ENCODE assay signal across 14 cellular contexts in genomic region chr1:25590096-25590824, GRCh38. TPM values are rescaled to one million over a fixed set of nuclear protein-coding genes. Genes with fewer than 3 reads are reported as not detected.
A peak's percentile ranks its signal among the peaks of the same experiment; 100 is the strongest.
DNase-seq lines count a peak whose midpoint lies in the region; ATAC-seq and TF ChIP-seq lines count a peak whose summit lies in the region.
"Had no signal": no experiment of that assay in that cellular context is flagged by ENCODE, and none has a peak within 500 bp of the region (broad histone marks: within the 10 kb centered on the region; RNA-seq: fewer than 3 reads in every experiment).

No MANE protein-coding gene starts in this region.

- 57 to 61% methylated on average over 8 of the region's 8 CpGs for WGBS in heart right ventricle, 2 donors
- WGBS in prostate gland, result 33% methylated on average over 8 of the region's 8 CpGs

- H3K4me3 ChIP-seq in GM06990 (replicated peaks; ENCODE audit: low read depth, low read length) (no peak overlapping the region), astrocyte of the cerebellum (ENCODE audit: low read depth, low read length) (no peak overlapping the region), heart right ventricle (no peak overlapping the region), prostate gland (no peak overlapping the region)
- H3K4me3 ChIP-seq: breast epithelium, SJSA1 had no signal

- no peaks in the 10 kb centered on the region for H3K36me3 ChIP-seq in GM06990 (ENCODE audit: control insufficient read depth, insufficient read depth, low read length)
- no peaks in the 10 kb centered on the region for H3K36me3 ChIP-seq in heart right ventricle
- no peaks in the 10 kb centered on the region for H3K36me3 ChIP-seq in prostate gland
- H3K36me3 ChIP-seq: breast epithelium, SJSA1 had no signal

- ATAC-seq in heart right ventricle, result peak in 6 of 8 donors; percentile 61 to 86 (median 68)
- ATAC-seq in GM21447 (IDR thresholded peaks at IDR 0.05; ENCODE audit: unreplicated experiment), result no peak
- ATAC-seq in GM19463 (IDR thresholded peaks at IDR 0.05; ENCODE audit: unreplicated experiment), result no peak
- ATAC-seq: stimulated activated memory B cell treated with anti-CD40 and anti-IgM and Interleukin-4, amounts not matched to agents 10 μg/mL and 1 μg/mL and 100 μg/mL, for 72 hours had no signal

- no peak for TF ChIP-seq POLR2A in prostate gland (IDR thresholded peaks at IDR 0.05)

- no peak for DNase-seq in GM06990 (ENCODE audit: extremely low read depth, insufficient read length)
- DNase-seq in astrocyte of the cerebellum (ENCODE audit: low read depth), result no peak
- peak; percentile 36 to 38 for DNase-seq in heart right ventricle
- DNase-seq in prostate gland (ENCODE audit: low spot score), result peak; percentile 44
- no peak for DNase-seq in G401 (ENCODE audit: low spot score)
- DNase-seq in DMS79 treated with DMSO at 0.1 percent for 48 hours (lab: John Stamatoyannopoulos, UW), result no peak
- DNase-seq: CD8-positive, alpha-beta memory T cell; kidney glomerular epithelial cell; stimulated activated CD4-positive, alpha-beta T cell treated with anti-CD3 and anti-CD28 coated beads, Interleukin-2, amount 100 ng/mL, for 24 hours had no signal

- H3K27ac ChIP-seq in heart right ventricle (no peak overlapping the region), prostate gland (peak overlapping the region; percentile 26 to 67)
- H3K27ac ChIP-seq: breast epithelium, SJSA1 had no signal

- H3K27me3 ChIP-seq in GM06990 (replicated peaks; ENCODE audit: control insufficient read depth, insufficient read depth, low read length) (no peaks in the 10 kb centered on the region), heart right ventricle (no peaks in the 10 kb centered on the region), prostate gland (replicated peaks; ENCODE audit: insufficient read depth) (no peaks in the 10 kb centered on the region)
- H3K27me3 ChIP-seq: breast epithelium, SJSA1 had no signal

- intact Hi-C loops in heart right ventricle (cut with DNase I), result no loop called here
- intact Hi-C loops in prostate gland (cut with DNase I), result no loop called here

- in situ Hi-C loops in astrocyte of the cerebellum (cut with HindIII; ENCODE audit: low sequenced_read_pairs), result no loop called here
- in situ Hi-C loops in G401 (cut with HindIII; ENCODE audit: low sequenced_read_pairs), result no loop called here

- TF ChIP-seq CTCF in GM06990 (IDR thresholded peaks at IDR 0.05; ENCODE audit: insufficient read depth, low read length, poor library complexity, severe bottlenecking), result peak; percentile 17
- peak; percentile 9 for TF ChIP-seq CTCF in astrocyte of the cerebellum (IDR thresholded peaks at IDR 0.05; ENCODE audit: low read depth, low read length, missing control alignments)
- peak in 5 of 9 donors; percentile 20 to 40 (median 25) for TF ChIP-seq CTCF in heart right ventricle (IDR thresholded peaks at IDR 0.05)
- TF ChIP-seq CTCF in prostate gland (IDR thresholded peaks at IDR 0.05), result peak in 3 of 4 experiments; percentile 29 to 39 (median 31)

- H3K4me1 ChIP-seq in heart right ventricle (peaks cover 0 to 14% (median 9%) of the 10 kb centered on the region in 9 donors), prostate gland (replicated peaks) (peaks cover 5% of the 10 kb centered on the region)
- H3K4me1 ChIP-seq: breast epithelium, SJSA1 had no signal

- no peaks in the 10 kb centered on the region for H3K9me3 ChIP-seq in heart right ventricle
- H3K9me3 ChIP-seq in prostate gland, result no peaks in the 10 kb centered on the region
- H3K9me3 ChIP-seq: breast epithelium, SJSA1 had no signal

RNA-seq across cellular contexts. Expression of gene MAN1C1, which starts 26.3 kb away (rescaled TPM):
- total RNA-seq in heart right ventricle (10 to 100 TPM in 9 of 10 donors, 1 to 10 TPM in 1; 9.7 to 23.4 (median 14.2) TPM), prostate gland (10 to 100 TPM; 22.8 to 34.4 TPM)
- polyA plus RNA-seq in heart right ventricle, result 10 to 100 TPM; 10.1 to 11.3 TPM
- 5.3 and 5.5 TPM in 2 replicates for total RNA-seq in G401 (2014; rRNA removed; shearing (Covaris generic))
- total RNA-seq: SJSA1 had no signal

RNA-seq across cellular contexts. Expression of gene LDLRAP1, which starts 46.9 kb away (rescaled TPM):
- 10 to 100 TPM in 6 of 10 donors, 1 to 10 TPM in 4; 8.5 to 16.1 (median 11.6) TPM for total RNA-seq in heart right ventricle
- 10 to 100 TPM in 1 of 2 donors, 1 to 10 TPM in 1; 9.9 to 10.5 TPM for polyA plus RNA-seq in heart right ventricle
- 10 to 100 TPM; 37.8 to 56.3 TPM for total RNA-seq in prostate gland
- 10.8 and 30.6 TPM in 2 replicates for total RNA-seq in G401 (2014; rRNA removed; shearing (Covaris generic))

Comparison
In these comparisons a context has a peak if more than half of its experiments do, and no peak if none do; other contexts are left out.
1. DNase-seq: peak in heart right ventricle (2 of 2) and prostate gland (single experiment); none in GM06990 (single experiment), astrocyte of the cerebellum (single experiment), G401 (single experiment) and DMS79 treated with DMSO at 0.1 percent for 48 hours (single experiment).
2. ATAC-seq: peak in heart right ventricle (6 of 8); none in GM21447 (single experiment) and GM19463 (single experiment).
3. H3K27ac ChIP-seq: peak in prostate gland (2 of 2); none in heart right ventricle (0 of 10).
4. Peak in every context shown above with its lines, with median percentiles within 50 percentile points of each other: CTCF ChIP-seq.